14 cellular contexts compared by ENCODE assay signal in genomic region chr14:71703477-71703876, GRCh38.
A peak's percentile ranks its signal among the peaks of the same experiment; 100 is the strongest.
DNase-seq lines count a peak whose midpoint lies in the region; ATAC-seq and TF ChIP-seq lines count a peak whose summit lies in the region.
"Had no signal": no experiment of that assay in that cellular context is flagged by ENCODE, and none has a peak within 500 bp of the region (broad histone marks: within the 10 kb centered on the region; RNA-seq: fewer than 3 reads in every experiment).

No MANE protein-coding gene starts in this region.

- H3K9me3 ChIP-seq in ectodermal cell (ENCODE audit: control insufficient read depth, low read length) = no peaks in the 10 kb centered on the region
- H3K9me3 ChIP-seq in SK-N-SH = no peaks in the 10 kb centered on the region
- H3K9me3 ChIP-seq: mucosa of descending colon, spleen had no signal

- TF ChIP-seq EP300 in SK-N-SH (IDR thresholded peaks at IDR 0.05; ENCODE audit: borderline replicate concordance in 1 of 2, low read depth in 1 of 2, low read length in 1 of 2) = no peak

- H3K36me3 ChIP-seq in ectodermal cell (ENCODE audit: control insufficient read depth, insufficient read depth, low read length) (no peaks in the 10 kb centered on the region), SK-N-SH (replicated peaks in 1 of 2; ENCODE audit: control insufficient read depth in 1 of 2, insufficient read depth in 2 of 2, low read length in 1 of 2) (peaks cover 20 to 51% of the 10 kb centered on the region in 2 experiments)

- H3K9ac ChIP-seq in SK-N-SH = no peak overlapping the region

- DNase-seq in DMS 273 treated with DMSO at 0.1 percent for 48 hours (lab: John Stamatoyannopoulos, UW) (peak; percentile 17), NCI-H2171 treated with DMSO at 0.1 percent for 48 hours (lab: John Stamatoyannopoulos, UW) (peak; percentile 95), nephron progenitor cell (no peak), left colon (no peak), retina (no peak), SK-N-SH (no peak), ecto neural progenitor cell (ENCODE audit: low spot score) (no peak)
- DNase-seq: activated T-cell treated with anti-CD3 and anti-CD28 coated beads, Interleukin-2, amount 50 U/mL, for 48 hours; CD4-positive, CD25-positive, alpha-beta regulatory T cell; mucosa of descending colon; NCI-H2107; spleen had no signal

- H3K4me3 Mint-ChIP-seq in nephron progenitor cell = no peak overlapping the region
- H3K4me3 Mint-ChIP-seq: CD4-positive, CD25-positive, alpha-beta regulatory T cell had no signal

- peaks cover 41% of the 10 kb centered on the region for H3K36me3 Mint-ChIP-seq in nephron progenitor cell (ENCODE audit: low read depth)

- POLR2A ChIA-PET in SK-N-SH (lab: Yijun Ruan, JAX) = no interaction called here

- peaks cover 17% of the 10 kb centered on the region for H3K4me1 Mint-ChIP-seq in nephron progenitor cell

- H3K27me3 Mint-ChIP-seq in nephron progenitor cell (ENCODE audit: low read depth, poor library complexity) = no peaks in the 10 kb centered on the region
- H3K27me3 Mint-ChIP-seq: CD4-positive, CD25-positive, alpha-beta regulatory T cell had no signal

- CTCF ChIA-PET in SK-N-SH (lab: Yijun Ruan, JAX) = no interaction called here

- TF ChIP-seq CTCF in nephron progenitor cell (IDR thresholded peaks at IDR 0.05) (no peak), SK-N-SH (IDR thresholded peaks at IDR 0.05) (no peak)

- H3K79me2 ChIP-seq in SK-N-SH (ENCODE audit: insufficient read depth) = 0 out of 2 replicates have a peak, but pooled peaks cover 5% of the 10 kb centered on the region

- no peaks in the 10 kb centered on the region for H3K9me3 Mint-ChIP-seq in nephron progenitor cell
- H3K9me3 Mint-ChIP-seq: CD4-positive, CD25-positive, alpha-beta regulatory T cell had no signal

- no peak overlapping the region for H3K4me2 ChIP-seq in SK-N-SH

- peak overlapping the region; percentile 61 for H3K27ac Mint-ChIP-seq in nephron progenitor cell

- no peak overlapping the region for H2AFZ ChIP-seq in SK-N-SH (ENCODE audit: low read depth)

- intact Hi-C loops in left colon (cut with DNase I, micrococcal nuclease) = no loop called here

- H3F3A ChIP-seq in SK-N-SH (replicated peaks; ENCODE audit: insufficient read depth) = no peaks in the 10 kb centered on the region

- H3K4me1 ChIP-seq in ectodermal cell (ENCODE audit: control insufficient read depth, insufficient read depth, low read length) (peaks cover 5% of the 10 kb centered on the region), SK-N-SH (ENCODE audit: control insufficient read depth in 1 of 2, insufficient read depth in 2 of 2, low read depth in 1 of 2, low read length in 1 of 2) (peaks cover 0 to 14% of the 10 kb centered on the region in 2 experiments; a peak in 2 of 4 replicates)

- no peak for ATAC-seq in left colon
- ATAC-seq: mucosa of descending colon had no signal

- no peak for TF ChIP-seq RAD21 in SK-N-SH (IDR thresholded peaks at IDR 0.05; ENCODE audit: low read length)

- H3K4me3 ChIP-seq in ectodermal cell (ENCODE audit: insufficient read depth, low read depth, low read length) (no peak overlapping the region), SK-N-SH (ENCODE audit: low read depth in 2 of 2, low read length in 1 of 2) (no peak overlapping the region)
- H3K4me3 ChIP-seq: coronary artery, mucosa of descending colon, spleen had no signal

- no peaks in the 10 kb centered on the region for H3K9me2 ChIP-seq in SK-N-SH

- H3K27ac ChIP-seq in ectodermal cell (ENCODE audit: insufficient read depth, low read depth, low read length, poor library complexity, severe bottlenecking) = peak overlapping the region; percentile 16
- no peak overlapping the region for H3K27ac ChIP-seq in SK-N-SH (ENCODE audit: low read depth in 2 of 2, low read length in 1 of 2)
- H3K27ac ChIP-seq: coronary artery had no signal

- 80 to 82% methylated on average over 4 of the region's 4 CpGs for WGBS in ectodermal cell, 2 experiments
- WGBS in SK-N-SH (ENCODE audit: low lambda C conversion rate) = 95% methylated on average over 4 of the region's 4 CpGs

- no peaks in the 10 kb centered on the region for H3K27me3 ChIP-seq in ectodermal cell (ENCODE audit: control insufficient read depth, insufficient read depth, low read length, poor library complexity, severe bottlenecking)
- no peaks in the 10 kb centered on the region for H3K27me3 ChIP-seq in SK-N-SH (ENCODE audit: insufficient read depth)
- H3K27me3 ChIP-seq: spleen had no signal

- no peaks in the 10 kb centered on the region for H4K20me1 ChIP-seq in SK-N-SH (ENCODE audit: insufficient read depth)

TF ChIP-seq in SK-N-SH, 30 proteins besides CTCF, POLR2A, EP300 and RAD21 (continues in another document):
- TF ChIP-seq POLR2AphosphoS5 (IDR thresholded peaks at IDR 0.05; ENCODE audit: low read depth, low read length) = no peak
- no peak for TF ChIP-seq PBX3 (IDR thresholded peaks at IDR 0.05)
- no peak for TF ChIP-seq ZBTB33 (IDR thresholded peaks at IDR 0.05; ENCODE audit: borderline replicate concordance, low read depth)
- no peak for TF ChIP-seq ELF1 (IDR thresholded peaks at IDR 0.05)
- no peak for TF ChIP-seq YY1 (IDR thresholded peaks at IDR 0.05; ENCODE audit: low read depth)
- no peak for TF ChIP-seq USF1 (IDR thresholded peaks at IDR 0.05; ENCODE audit: borderline replicate concordance, low read depth)
- TF ChIP-seq EZH2phosphoT487 (IDR thresholded peaks at IDR 0.05; ENCODE audit: borderline replicate concordance, low read depth) = no peak
- TF ChIP-seq FOXJ3 (CRISPR knock-in tag; IDR thresholded peaks at IDR 0.05) = no peak
- no peak for TF ChIP-seq SMC3 (IDR thresholded peaks at IDR 0.05; ENCODE audit: low read depth, low read length)
- TF ChIP-seq USF2 (IDR thresholded peaks at IDR 0.05; ENCODE audit: borderline replicate concordance, low read depth, low read length) = no peak
- no peak for TF ChIP-seq MAX (IDR thresholded peaks at IDR 0.05; ENCODE audit: low read depth)
- TF ChIP-seq RXRA (IDR thresholded peaks at IDR 0.05; ENCODE audit: borderline replicate concordance, low read depth) = no peak
- no peak for TF ChIP-seq FOXM1 (IDR thresholded peaks at IDR 0.05; ENCODE audit: low read depth)
- no peak for TF ChIP-seq MXI1 (IDR thresholded peaks at IDR 0.05; ENCODE audit: low read depth, low read length)

Comparison
In these comparisons a context has a peak if more than half of its experiments do, and no peak if none do; other contexts are left out.
1. DNase-seq: peak in DMS 273 treated with DMSO at 0.1 percent for 48 hours (single experiment) and NCI-H2171 treated with DMSO at 0.1 percent for 48 hours (single experiment); none in nephron progenitor cell (single experiment), left colon (0 of 2), retina (single experiment), SK-N-SH (single experiment) and ecto neural progenitor cell (single experiment).